Comparison of ENCODE assay signal across 8 cellular contexts in the genomic region with DNA sequence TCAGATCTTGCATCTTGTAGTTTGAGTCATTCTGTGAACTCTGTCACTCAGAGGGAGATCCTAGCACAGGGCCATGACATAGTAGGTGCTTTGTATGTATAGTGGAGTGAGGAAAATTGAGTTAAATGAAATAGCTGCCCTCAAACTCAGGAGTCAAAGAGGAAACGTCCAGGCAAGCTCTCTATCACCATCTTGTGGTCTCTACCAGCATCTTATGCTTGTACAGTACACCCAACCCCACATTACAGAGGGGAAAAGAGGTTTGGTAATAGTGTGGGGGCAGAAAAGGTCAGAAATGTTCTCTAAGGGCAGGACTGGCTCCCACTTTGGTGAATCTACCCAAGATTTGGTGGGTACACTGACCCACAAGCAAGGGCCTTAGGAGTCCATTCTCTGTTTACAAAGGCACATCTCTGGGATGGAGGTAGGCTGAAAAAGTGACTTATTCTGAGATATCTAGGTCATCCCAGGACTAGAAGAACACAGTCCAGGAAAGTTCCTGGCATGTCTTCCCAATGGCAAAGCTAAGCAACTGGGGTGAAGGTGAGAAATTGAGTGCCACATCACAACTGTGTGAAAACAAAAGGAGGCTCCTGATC.
DNase-seq lines count a peak whose midpoint lies in the region; ATAC-seq and TF ChIP-seq lines count a peak whose summit lies in the region.

No MANE protein-coding gene starts in this region.

- no CpG with 5 or more reads among the region's 1 CpG for WGBS in mesendoderm (ENCODE audit: extremely low coverage, insufficient coverage, low lambda C conversion rate)

- H2BK15ac ChIP-seq in mesendoderm (replicated peaks; ENCODE audit: low read depth) = no peak overlapping the region

- H4K8ac ChIP-seq in mesendoderm (ENCODE audit: low read depth, low read length) = no peak overlapping the region

- H3K4me1 ChIP-seq in mesendoderm (ENCODE audit: control insufficient read depth, low read depth, low read length) = no peaks in the 10 kb centered on the region
- no peaks in the 10 kb centered on the region for H3K4me1 ChIP-seq in uterus

- peak; percentile 57 for ATAC-seq in HG03460 (IDR thresholded peaks at IDR 0.05; ENCODE audit: unreplicated experiment)
- no peak for ATAC-seq in GM18861 (IDR thresholded peaks at IDR 0.05; ENCODE audit: unreplicated experiment)

- H3K23ac ChIP-seq in mesendoderm (ENCODE audit: low read length) = no peak overlapping the region

- no peak overlapping the region for H3K27ac ChIP-seq in mesendoderm (ENCODE audit: low read depth, low read length)
- H3K27ac ChIP-seq in uterus = no peak overlapping the region

- no peak overlapping the region for H4K5ac ChIP-seq in mesendoderm (ENCODE audit: low read length)

- no peak overlapping the region for H2AK5ac ChIP-seq in mesendoderm (ENCODE audit: low read length)

- no peaks in the 10 kb centered on the region for H3K79me2 ChIP-seq in mesendoderm (ENCODE audit: control insufficient read depth, insufficient read depth, low read length)

- H3K27me3 ChIP-seq in mesendoderm (ENCODE audit: insufficient read depth, low read length, poor library complexity) (no peaks in the 10 kb centered on the region), uterus (no peaks in the 10 kb centered on the region)

- no peak overlapping the region for H3K4me2 ChIP-seq in mesendoderm (ENCODE audit: low read length)

- H3K79me1 ChIP-seq in mesendoderm (ENCODE audit: low read length) = no peaks in the 10 kb centered on the region

- TF ChIP-seq POLR2A in uterus (IDR thresholded peaks at IDR 0.05) = no peak

- H2BK5ac ChIP-seq in mesendoderm (ENCODE audit: low read length) = no peak overlapping the region

- no peaks in the 10 kb centered on the region for H3K9me3 ChIP-seq in uterus

- no peak overlapping the region for H3K4ac ChIP-seq in mesendoderm (ENCODE audit: low read depth, low read length)

- no peak for TF ChIP-seq CTCF in uterus (IDR thresholded peaks at IDR 0.05)

- peak; percentile 21 for DNase-seq in NCI-H510A treated with DMSO at 0.1 percent for 48 hours (lab: John Stamatoyannopoulos, UW)
- DNase-seq in NCI-H510A (lab: John Stamatoyannopoulos, UW) = no peak
- DNase-seq in UCSD-AML1 (lab: John Stamatoyannopoulos, UW; ENCODE audit: unreplicated experiment) = peak; percentile 9
- peak; percentile 49 for DNase-seq in mesendoderm
- DNase-seq in putamen (ENCODE audit: low spot score) = no peak
- no peak for DNase-seq in uterus

- H3K56ac ChIP-seq in mesendoderm (ENCODE audit: low read length) = no peak overlapping the region

- no peak overlapping the region for H3K9ac ChIP-seq in mesendoderm (ENCODE audit: low read length)

- no peak overlapping the region for H3K18ac ChIP-seq in mesendoderm (ENCODE audit: low read length)

- intact Hi-C loops in uterus (cut with DNase I; ENCODE audit: low total_unique reads) = no loop called here

- no peaks in the 10 kb centered on the region for H3K36me3 ChIP-seq in mesendoderm (ENCODE audit: control insufficient read depth, insufficient read depth, low read length)
- H3K36me3 ChIP-seq in uterus = no peaks in the 10 kb centered on the region

- H3K4me3 ChIP-seq in mesendoderm (ENCODE audit: low read length) = no peak overlapping the region
- no peak overlapping the region for H3K4me3 ChIP-seq in uterus

- no peak overlapping the region for H2BK120ac ChIP-seq in mesendoderm (ENCODE audit: low read depth, low read length)

Comparison
In these comparisons a context has a peak if more than half of its experiments do, and no peak if none do; other contexts are left out.
1. DNase-seq: peak in NCI-H510A treated with DMSO at 0.1 percent for 48 hours (single experiment), UCSD-AML1 (single experiment) and mesendoderm (single experiment); none in NCI-H510A (single experiment), putamen (single experiment) and uterus (0 of 2).